ENCODE assay signal across 30 cellular contexts in the genomic region with DNA sequence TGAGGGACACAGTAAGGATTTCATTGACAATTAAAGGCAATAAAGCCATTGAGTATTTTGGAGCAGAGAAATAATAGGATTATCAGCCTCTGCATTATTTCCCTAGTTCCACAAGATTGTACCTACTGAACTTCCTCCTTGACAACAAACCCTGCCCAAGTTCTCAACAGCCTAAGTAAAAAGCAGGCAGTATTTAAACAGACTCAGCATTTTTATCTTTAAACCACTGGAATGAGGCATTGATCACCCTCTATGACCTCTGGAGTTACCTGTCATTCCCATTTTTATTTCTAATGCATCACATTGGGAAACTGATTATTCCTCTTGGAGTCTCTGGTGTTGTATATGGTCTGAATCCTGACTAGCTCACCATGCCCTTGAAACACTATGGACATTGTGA.
DNase-seq lines count a peak whose midpoint lies in the region; ATAC-seq, FAIRE-seq and TF ChIP-seq lines count a peak whose summit lies in the region.
"Had no signal": no experiment of that assay in that cellular context is flagged by ENCODE, and none has a peak within 500 bp of the region (broad histone marks: within the 10 kb centered on the region; RNA-seq: fewer than 3 reads in every experiment).

No MANE protein-coding gene starts in this region.

- H3K4me2 ChIP-seq in HepG2 (ENCODE audit: low read depth, low read length) (no peak overlapping the region), A549 (no peak overlapping the region)
- H3K4me2 ChIP-seq: BLaER1; BLaER1 treated with 17β-estradiol and CSF1 and Interleukin-3, amounts not matched to agents 10 nM and 100 nM had no signal

- H3K9ac ChIP-seq in HepG2 (ENCODE audit: insufficient read depth, low read depth, low read length) = no peak overlapping the region
- H3K9ac ChIP-seq: BLaER1; BLaER1 treated with 17β-estradiol and CSF1 and Interleukin-3, amounts not matched to agents 10 nM and 100 nM had no signal

- BruUV-seq in HepG2 (replicated peaks; lab: Mats Ljungman, UMichigan) = no TSS peak

- no peak overlapping the region for H2AFZ ChIP-seq in HepG2 (ENCODE audit: low read length)

- TF ChIP-seq EP300 in HepG2 (IDR thresholded peaks at IDR 0.05; ENCODE audit: low read depth in 2 of 2, low read length in 2 of 2) = no peak
- TF ChIP-seq EP300 in HepG2 (CRISPR knock-in tag; IDR thresholded peaks at IDR 0.05; ENCODE audit: borderline replicate concordance) = no peak
- TF ChIP-seq EP300 in A549 (IDR thresholded peaks at IDR 0.05) = no peak

- ATAC-seq in HepG2 (no peak), right lobe of liver (no peak), A549 (no peak)
- ATAC-seq: CD8-positive, alpha-beta T cell had no signal

- no peaks in the 10 kb centered on the region for H4K20me1 ChIP-seq in HepG2 (ENCODE audit: insufficient read depth, low read length)
- H4K20me1 ChIP-seq: BLaER1; BLaER1 treated with 17β-estradiol and CSF1 and Interleukin-3, amounts not matched to agents 10 nM and 100 nM had no signal

- POLR2A ChIA-PET in HepG2 (lab: Yijun Ruan, JAX) = no interaction called here
- POLR2A ChIA-PET in A549 (lab: Yijun Ruan, JAX) = no interaction called here

- no peak overlapping the region for H3K27ac ChIP-seq in HepG2 (ENCODE audit: extremely low read length, insufficient read depth, low read length)
- no peak overlapping the region for H3K27ac ChIP-seq in right lobe of liver
- H3K27ac ChIP-seq in A549 = no peak overlapping the region
- H3K27ac ChIP-seq: 22Rv1; BLaER1; BLaER1 treated with 17β-estradiol and CSF1 and Interleukin-3, amounts not matched to agents 10 nM and 100 nM; C4-2B had no signal

- intact Hi-C loops in HepG2 (cut with micrococcal nuclease; ENCODE audit: unreplicated experiment) = no loop called here
- intact Hi-C loops in right lobe of liver (cut with DNase I) = no loop called here

- DNase-seq in HepG2 (ENCODE audit: low spot score) (no peak), right lobe of liver (no peak), A549 (ENCODE audit: low read depth in 1 of 2, low spot score in 1 of 2) (no peak)
- DNase-seq in stimulated activated CD8-positive, alpha-beta memory T cell treated with anti-CD3 and anti-CD28 coated beads, Interleukin-4, amount 100 ng/mL, for 48 hours = no peak
- DNase-seq: 8988T; ACHN; AML-193; BE2C; C1 segment of cervical spinal cord; Caco-2; Calu3; CD4-positive, alpha-beta memory T cell; CD4-positive, alpha-beta T cell; CD4-positive, CD25-positive, alpha-beta regulatory T cell; CD8-positive, alpha-beta memory T cell; CD8-positive, alpha-beta T cell; COR-L47; DMS 273 treated with DMSO at 0.1 percent for 48 hours; DMS153; DMS53; DMS79; DMS79 treated with DMSO at 0.1 percent for 48 hours; DND-41; EL had no signal

- H3K4me1 ChIP-seq in HepG2 (ENCODE audit: insufficient read depth, low read length) (no peaks in the 10 kb centered on the region), right lobe of liver (no peaks in the 10 kb centered on the region), A549 (no peaks in the 10 kb centered on the region)
- H3K4me1 ChIP-seq: BE2C, BLaER1, Caco-2 had no signal

- TF ChIP-seq RAD21 in HepG2 (CRISPR knock-in tag; IDR thresholded peaks at IDR 0.05) = no peak
- no peak for TF ChIP-seq RAD21 in A549 (conservative IDR thresholded peaks at IDR 0.05 in 1 of 2, IDR thresholded peaks at IDR 0.05 in 1 of 2)

- no peak for TF ChIP-seq POLR2A in HepG2 (IDR thresholded peaks at IDR 0.05; ENCODE audit: insufficient read depth in 1 of 2, low read depth in 2 of 2, low read length in 2 of 2)
- no peak for TF ChIP-seq POLR2A in right lobe of liver (IDR thresholded peaks at IDR 0.05)
- TF ChIP-seq POLR2A in A549 (IDR thresholded peaks at IDR 0.05; ENCODE audit: low read length) = no peak

- no peaks in the 10 kb centered on the region for H3K27me3 ChIP-seq in HepG2 (ENCODE audit: control insufficient read depth in 1 of 2, insufficient read depth in 2 of 2, low read length in 2 of 2)
- H3K27me3 ChIP-seq in right lobe of liver = no peaks in the 10 kb centered on the region
- H3K27me3 ChIP-seq: BE2C; BLaER1; BLaER1 treated with 17β-estradiol and CSF1 and Interleukin-3, amounts not matched to agents 10 nM and 100 nM had no signal

- H3K9me3 ChIP-seq in HepG2 (ENCODE audit: low read length) = peaks cover 100% of the 10 kb centered on the region
- no peaks in the 10 kb centered on the region for H3K9me3 ChIP-seq in right lobe of liver
- no peaks in the 10 kb centered on the region for H3K9me3 ChIP-seq in A549
- H3K9me3 ChIP-seq: BE2C, Caco-2 had no signal

- CTCF ChIA-PET in HepG2 (lab: Yijun Ruan, JAX; ENCODE audit: low intra/inter-chr PET ratio, low total read pairs) = no interaction called here
- CTCF ChIA-PET in A549 (lab: Yijun Ruan, JAX) = no interaction called here

- no peak overlapping the region for H3K4me3 ChIP-seq in HepG2 (replicated peaks in 1 of 3; ENCODE audit: insufficient read depth in 1 of 3, low read depth in 2 of 3, low read length in 3 of 3)
- H3K4me3 ChIP-seq in right lobe of liver = no peak overlapping the region
- no peak overlapping the region for H3K4me3 ChIP-seq in A549
- H3K4me3 ChIP-seq: BLaER1; BLaER1 treated with 17β-estradiol and CSF1 and Interleukin-3, amounts not matched to agents 10 nM and 100 nM had no signal

- FAIRE-seq in HepG2 (lab: Jason Lieb, UNC) = no peak
- FAIRE-seq in A549 (lab: Jason Lieb, UNC) = no peak
- FAIRE-seq: A204.1, D721Med had no signal

- H3K36me3 ChIP-seq in HepG2 (replicated peaks in 1 of 2; ENCODE audit: control insufficient read depth in 1 of 2, insufficient read depth in 2 of 2, low read length in 2 of 2) = no peaks in the 10 kb centered on the region
- H3K36me3 ChIP-seq in right lobe of liver = no peaks in the 10 kb centered on the region
- H3K36me3 ChIP-seq: BE2C; BLaER1; BLaER1 treated with 17β-estradiol and CSF1 and Interleukin-3, amounts not matched to agents 10 nM and 100 nM had no signal

- H3K79me2 ChIP-seq in HepG2 (ENCODE audit: insufficient read depth, low read length) = no peaks in the 10 kb centered on the region

- TF ChIP-seq CTCF in HepG2 (CRISPR knock-in tag; IDR thresholded peaks at IDR 0.05) (no peak), right lobe of liver (IDR thresholded peaks at IDR 0.05) (no peak), A549 (IDR thresholded peaks at IDR 0.05) (no peak)

- in situ Hi-C loops in HepG2 (cut with HindIII; ENCODE audit: extremely low pct_ligation_motif_present, low pct_unique_long_range_greater_than_20kb) = no loop called here

TF ChIP-seq in HepG2, 621 proteins besides CTCF, POLR2A, EP300 and RAD21:
- TF ChIP-seq MAFF (IDR thresholded peaks at IDR 0.05; ENCODE audit: low read depth, low read length) = peak; percentile 71
- TF ChIP-seq, protein P1, sequence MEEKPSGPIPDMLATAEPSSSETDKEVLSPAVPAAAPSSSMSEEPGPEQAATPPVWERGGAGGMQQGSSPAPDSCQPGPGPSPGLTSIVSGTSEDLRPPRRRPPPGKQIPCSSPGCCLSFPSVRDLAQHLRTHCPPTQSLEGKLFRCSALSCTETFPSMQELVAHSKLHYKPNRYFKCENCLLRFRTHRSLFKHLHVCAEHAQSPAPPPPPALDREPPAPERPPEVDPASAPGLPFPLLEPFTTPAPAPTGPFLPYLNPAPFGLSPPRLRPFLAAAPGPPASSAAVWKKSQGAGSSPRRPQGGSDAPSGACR (CRISPR knock-in tag; IDR thresholded peaks at IDR 0.05) = no peak
- TF ChIP-seq MAFK (conservative IDR thresholded peaks at IDR 0.05 in 1 of 2, IDR thresholded peaks at IDR 0.05 in 1 of 2; ENCODE audit: low read length in 2 of 2) = peak; percentile 79 to 85

TF ChIP-seq in A549, 52 proteins besides CTCF, POLR2A, EP300 and RAD21:
- peak; percentile 31 for TF ChIP-seq MAFK (IDR thresholded peaks at IDR 0.05; ENCODE audit: partially characterized antibody)
- no peak for TF ChIP-seq FOSL2 (IDR thresholded peaks at IDR 0.05)
- TF ChIP-seq FOSL2 (CRISPR knock-in tag; IDR thresholded peaks at IDR 0.05) = no peak
